In the genomic region with DNA sequence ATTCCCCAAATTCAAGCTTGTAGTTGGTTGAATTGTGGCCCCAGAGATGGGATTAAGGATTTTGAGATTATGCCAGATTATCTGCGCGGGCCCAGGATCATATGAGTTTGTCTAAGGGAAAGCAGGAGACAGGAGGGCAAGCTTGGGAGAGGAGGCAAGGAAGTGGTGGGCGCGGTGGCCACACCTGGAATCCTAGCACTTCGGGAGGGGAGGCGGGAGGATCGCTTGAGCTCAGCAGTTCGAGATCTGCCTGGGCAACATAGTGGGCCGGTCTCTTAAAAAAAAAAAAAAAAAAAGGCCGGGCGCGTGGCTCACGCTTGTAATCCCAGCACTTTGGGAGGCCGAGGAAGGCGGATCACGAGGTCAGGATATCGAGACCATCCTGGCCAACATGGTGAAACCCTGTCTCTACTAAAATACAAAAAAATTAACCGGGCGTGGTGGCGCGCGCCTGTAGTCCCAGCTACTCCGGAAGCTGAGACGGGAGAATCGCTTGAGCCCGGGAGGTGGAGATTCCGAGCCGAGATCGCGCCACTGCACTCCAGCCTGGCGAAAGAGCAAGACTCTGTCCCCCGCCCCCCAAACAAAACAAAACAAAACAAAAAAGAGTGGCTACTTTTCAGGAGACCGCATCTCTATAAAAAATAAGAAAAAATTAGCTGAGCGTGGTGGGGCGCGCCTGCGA, we compare ENCODE assay signal across 8 cellular contexts. TPM values are rescaled to one million over a fixed set of nuclear protein-coding genes. Genes with fewer than 3 reads are reported as not detected.
A peak's percentile ranks its signal among the peaks of the same experiment; 100 is the strongest.
DNase-seq lines count a peak whose midpoint lies in the region; ATAC-seq and TF ChIP-seq lines count a peak whose summit lies in the region.

No MANE protein-coding gene starts in this region.

- H3K36me3 ChIP-seq in SJSA1 (peaks cover 33% of the 10 kb centered on the region), esophagus squamous epithelium (peaks cover 12 to 23% (median 16%) of the 10 kb centered on the region in 3 donors), neutrophil (peaks cover 3% of the 10 kb centered on the region)

- TF ChIP-seq CTCF in CD14-positive monocyte (IDR thresholded peaks at IDR 0.05): no peak
- TF ChIP-seq CTCF in esophagus squamous epithelium (IDR thresholded peaks at IDR 0.05): no peak
- no peak for TF ChIP-seq CTCF in neutrophil (IDR thresholded peaks at IDR 0.05)

- ATAC-seq in GM21619 (IDR thresholded peaks at IDR 0.05; ENCODE audit: unreplicated experiment) (peak; percentile 3), HG02798 (IDR thresholded peaks at IDR 0.05; ENCODE audit: poor library complexity, unreplicated experiment) (no peak)

- H3K4me1 Mint-ChIP-seq in CD14-positive monocyte: peaks cover 32% of the 10 kb centered on the region

- H3K4me3 ChIP-seq in SJSA1 (peak overlapping the region; percentile 75), esophagus squamous epithelium (peak overlapping the region; percentile 75 to 98 (median 91)), neutrophil (ENCODE audit: low read depth in 1 of 2, low read length in 1 of 2) (peak overlapping the region; percentile 78 to 83)

- H3K4me3 Mint-ChIP-seq in CD14-positive monocyte: peak overlapping the region; percentile 89 to 93

- no peak for TF ChIP-seq POLR2A in esophagus squamous epithelium (IDR thresholded peaks at IDR 0.05)

- H3K27ac Mint-ChIP-seq in CD14-positive monocyte: peak overlapping the region; percentile 78 to 92 (median 85)

- H3K9me3 ChIP-seq in SJSA1 (replicated peaks) (no peaks in the 10 kb centered on the region), esophagus squamous epithelium (no peaks in the 10 kb centered on the region), neutrophil (no peaks in the 10 kb centered on the region)

- H3K4me1 ChIP-seq in SJSA1 (replicated peaks) (peaks cover 13% of the 10 kb centered on the region), esophagus squamous epithelium (peaks cover 8 to 39% (median 13%) of the 10 kb centered on the region in 3 donors), neutrophil (ENCODE audit: control insufficient read depth in 1 of 2, insufficient read depth in 1 of 2, low read depth in 1 of 2, low read length in 1 of 2) (peaks cover 19% of the 10 kb centered on the region in 2 experiments)

- H3K27me3 ChIP-seq in SJSA1 (replicated peaks) (no peaks in the 10 kb centered on the region), esophagus squamous epithelium (no peaks in the 10 kb centered on the region), neutrophil (peaks cover 20% of the 10 kb centered on the region)

- WGBS in esophagus squamous epithelium, 2 donors: 22 to 32% methylated on average over 35 to 36 of the region's 37 CpGs

- no peak for DNase-seq in CD14-positive monocyte (ENCODE audit: low spot score)
- no peak for DNase-seq in SJSA1 (ENCODE audit: low read depth in 1 of 2, low spot score in 2 of 2)
- no peak for DNase-seq in esophagus squamous epithelium (lab: John Stamatoyannopoulos, UW)
- no peak for DNase-seq in NCI-H2171 (lab: John Stamatoyannopoulos, UW)
- DNase-seq in OCI-M2 (lab: John Stamatoyannopoulos, UW; ENCODE audit: unreplicated experiment): no peak

- no peaks in the 10 kb centered on the region for H3K9me3 Mint-ChIP-seq in CD14-positive monocyte

- H3K27ac ChIP-seq in SJSA1 (peak overlapping the region; percentile 56), esophagus squamous epithelium (peak overlapping the region; percentile 88 to 95 (median 90)), neutrophil (peak overlapping the region; percentile 67)

- H3K36me3 Mint-ChIP-seq in CD14-positive monocyte: peaks cover 17 to 20% of the 10 kb centered on the region in 2 donors

- intact Hi-C loops in CD14-positive monocyte (cut with micrococcal nuclease): loop anchor here (2.0 kb wide), 2 partner anchors 31 to 33 kb away; a partner anchor contains a TSS
- intact Hi-C loops in esophagus squamous epithelium (cut with DNase I): no loop called here

- peaks cover 0 to 9% (median 4%) of the 10 kb centered on the region in 3 donors for H3K27me3 Mint-ChIP-seq in CD14-positive monocyte (ENCODE audit: low read depth in 3 of 3)

RNA-seq across cellular contexts. Expression of a gene that starts 0.9 kb away (rescaled TPM):
- polyA plus RNA-seq in CD14-positive monocyte: 1 to 10 TPM; 5.1 to 6.9 TPM
- 7.0 and 14.3 TPM in 2 replicates for total RNA-seq in SJSA1 (2014; rRNA removed; shearing (Covaris generic))
- total RNA-seq in esophagus squamous epithelium: 10 to 100 TPM in 3 of 4 donors, 1 to 10 TPM in 1; 8.1 to 24.2 (median 19.8) TPM

RNA-seq across cellular contexts. Expression of a gene that starts 21.5 kb away (rescaled TPM):
- under 1 TPM; 0.65 to 0.81 TPM for polyA plus RNA-seq in CD14-positive monocyte
- total RNA-seq in SJSA1 (2014; rRNA removed; shearing (Covaris generic)): 9.7 and 10.3 TPM in 2 replicates
- 10 to 100 TPM; 10.1 to 23.0 (median 20.9) TPM for total RNA-seq in esophagus squamous epithelium

RNA-seq across cellular contexts. Expression of a gene that starts 33.8 kb away (rescaled TPM):
- polyA plus RNA-seq in CD14-positive monocyte: 1 to 10 TPM; 1.0 to 1.3 TPM
- 1.5 and 2.9 TPM in 2 replicates for total RNA-seq in SJSA1 (2014; rRNA removed; shearing (Covaris generic))
- 10 to 100 TPM in 3 of 4 donors, 1 to 10 TPM in 1; 9.1 to 55.0 (median 19.5) TPM for total RNA-seq in esophagus squamous epithelium
